Comparison of ENCODE assay signal across 8 cellular contexts in genomic region chr5:129664336-129664937, GRCh38.
DNase-seq lines count a peak whose midpoint lies in the region; ATAC-seq and TF ChIP-seq lines count a peak whose summit lies in the region.

No MANE protein-coding gene starts in this region.

- H3K27ac ChIP-seq in CD4-positive, CD25-positive, alpha-beta regulatory T cell (ENCODE audit: insufficient read depth, low read length, poor library complexity, severe bottlenecking), result no peak overlapping the region
- H3K27ac ChIP-seq in SK-N-MC, result no peak overlapping the region

- no peaks in the 10 kb centered on the region for H3K4me1 ChIP-seq in CD4-positive, CD25-positive, alpha-beta regulatory T cell (ENCODE audit: control insufficient read depth, insufficient read depth, low read length, poor library complexity, severe bottlenecking)

- H3K36me3 ChIP-seq in CD4-positive, CD25-positive, alpha-beta regulatory T cell (ENCODE audit: control insufficient read depth, insufficient read depth, low read length), result no peaks in the 10 kb centered on the region
- no peaks in the 10 kb centered on the region for H3K36me3 ChIP-seq in SK-N-MC (ENCODE audit: insufficient read depth, low read length)

- ATAC-seq in CD4-positive, CD25-positive, alpha-beta regulatory T cell (ENCODE audit: low read depth in 2 of 2), result no peak
- ATAC-seq in GM18508 (IDR thresholded peaks at IDR 0.05; ENCODE audit: insufficient read depth, unreplicated experiment) (peak; percentile 55), HG03060 (IDR thresholded peaks at IDR 0.05; ENCODE audit: low read depth, unreplicated experiment) (peak; percentile 54)

- no peaks in the 10 kb centered on the region for H3K36me3 Mint-ChIP-seq in CD4-positive, CD25-positive, alpha-beta regulatory T cell
- H3K36me3 Mint-ChIP-seq in nephron (ENCODE audit: low read depth), result peaks cover 34% of the 10 kb centered on the region

- no peak overlapping the region for H3K9ac ChIP-seq in SK-N-MC (ENCODE audit: insufficient read length)

- no peaks in the 10 kb centered on the region for H3K4me1 Mint-ChIP-seq in CD4-positive, CD25-positive, alpha-beta regulatory T cell
- peaks cover 12% of the 10 kb centered on the region for H3K4me1 Mint-ChIP-seq in nephron

- no peaks in the 10 kb centered on the region for H3K27me3 ChIP-seq in CD4-positive, CD25-positive, alpha-beta regulatory T cell (ENCODE audit: control insufficient read depth, insufficient read depth, low read length)

- no peaks in the 10 kb centered on the region for H3K27me3 Mint-ChIP-seq in CD4-positive, CD25-positive, alpha-beta regulatory T cell
- no peaks in the 10 kb centered on the region for H3K27me3 Mint-ChIP-seq in nephron (ENCODE audit: low read depth)

- peak in 2 of 3 donors; percentile 4 to 41 for DNase-seq in CD4-positive, CD25-positive, alpha-beta regulatory T cell
- DNase-seq in SK-N-MC (ENCODE audit: low read depth, low spot score), result peak; percentile 39
- peak; percentile 37 to 55 for DNase-seq in dermis microvascular lymphatic vessel endothelial cell (ENCODE audit: low read depth in 2 of 2)
- DNase-seq in mesenteric fat pad (ENCODE audit: low spot score), result no peak
- DNase-seq in NCI-H1092 treated with DMSO at 0.1 percent for 48 hours (lab: John Stamatoyannopoulos, UW), result no peak

- no peak overlapping the region for H3K27ac Mint-ChIP-seq in CD4-positive, CD25-positive, alpha-beta regulatory T cell
- no peak overlapping the region for H3K27ac Mint-ChIP-seq in nephron

- no peaks in the 10 kb centered on the region for H3K9me3 ChIP-seq in CD4-positive, CD25-positive, alpha-beta regulatory T cell (ENCODE audit: control insufficient read depth in 2 of 2, low read length in 2 of 2)
- H3K9me3 ChIP-seq in SK-N-MC (ENCODE audit: low read depth, low read length), result no peaks in the 10 kb centered on the region

- TF ChIP-seq CTCF in nephron (IDR thresholded peaks at IDR 0.05; ENCODE audit: unreplicated experiment in 3 of 3), result peak; percentile 35 to 58 (median 45)

- H3K4me3 Mint-ChIP-seq in CD4-positive, CD25-positive, alpha-beta regulatory T cell, result no peak overlapping the region
- no peak overlapping the region for H3K4me3 Mint-ChIP-seq in nephron

- no peak overlapping the region for H3K4me3 ChIP-seq in CD4-positive, CD25-positive, alpha-beta regulatory T cell (ENCODE audit: low read depth, low read length)
- H3K4me3 ChIP-seq in SK-N-MC, result no peak overlapping the region

- peaks cover 0 to 8% (median 2%) of the 10 kb centered on the region in 7 donors for H3K9me3 Mint-ChIP-seq in CD4-positive, CD25-positive, alpha-beta regulatory T cell
- peaks cover 14% of the 10 kb centered on the region for H3K9me3 Mint-ChIP-seq in nephron

Comparison
In these comparisons a context has a peak if more than half of its experiments do, and no peak if none do; other contexts are left out.
1. ATAC-seq: peak in GM18508 (single experiment) and HG03060 (single experiment); none in CD4-positive, CD25-positive, alpha-beta regulatory T cell (0 of 2).
2. DNase-seq: peak in CD4-positive, CD25-positive, alpha-beta regulatory T cell (2 of 3), SK-N-MC (single experiment) and dermis microvascular lymphatic vessel endothelial cell (2 of 2); none in mesenteric fat pad (single experiment) and NCI-H1092 treated with DMSO at 0.1 percent for 48 hours (single experiment).